14 cellular contexts compared by ENCODE assay signal in genomic region chr3:143850877-143851276, GRCh38. TPM values are rescaled to one million over a fixed set of nuclear protein-coding genes. Genes with fewer than 3 reads are reported as not detected.
DNase-seq lines count a peak whose midpoint lies in the region; ATAC-seq lines count a peak whose summit lies in the region.
"Had no signal": no experiment of that assay in that cellular context is flagged by ENCODE, and none has a peak within 500 bp of the region (broad histone marks: within the 10 kb centered on the region; RNA-seq: fewer than 3 reads in every experiment).

No MANE protein-coding gene starts in this region.

- DNase-seq in RPMI7951 (ENCODE audit: low read depth) (peak; percentile 1), iris pigment epithelial cell (ENCODE audit: low read depth) (peak; percentile 47), G401 (ENCODE audit: low spot score) (no peak), NCI-H2196 treated with DMSO at 0.1 percent for 48 hours (lab: John Stamatoyannopoulos, UW; ENCODE audit: unreplicated experiment) (no peak)
- no peak for DNase-seq in activated effector memory CD4-positive, alpha-beta T cell treated with anti-CD3 and anti-CD28 coated beads, Interleukin-2, amount 50 U/mL, for 16 hours
- DNase-seq: activated CD4-positive, alpha-beta T cell treated with anti-CD3 and anti-CD28 coated beads, Interleukin-2, amount 50 U/mL, for 48 hours; amniotic stem cell; colonic mucosa; NCI-H2107; stomach had no signal

- ATAC-seq in GM18502 (IDR thresholded peaks at IDR 0.05; ENCODE audit: poor library complexity, unreplicated experiment) (peak; percentile 30), HG02642 (IDR thresholded peaks at IDR 0.05; ENCODE audit: poor library complexity, unreplicated experiment) (peak; percentile 32), HG03196 (IDR thresholded peaks at IDR 0.05; ENCODE audit: unreplicated experiment) (no peak)
- ATAC-seq: Panc1 had no signal

- in situ Hi-C loops in G401 (cut with HindIII; ENCODE audit: low sequenced_read_pairs) = no loop called here

RNA-seq across cellular contexts. Expression of gene SLC9A9, which starts 2.6 kb away (rescaled TPM):
- 0.84 and 3.6 TPM in 2 replicates for total RNA-seq in RPMI7951 (2014; rRNA removed; shearing (Covaris generic))
- not detected in 2 replicates for total RNA-seq in G401 (2014; rRNA removed; shearing (Covaris generic))

Comparison
In these comparisons a context has a peak if more than half of its experiments do, and no peak if none do; other contexts are left out.
1. DNase-seq: peak in RPMI7951 (single experiment) and iris pigment epithelial cell (single experiment); none in activated effector memory CD4-positive, alpha-beta T cell treated with anti-CD3 and anti-CD28 coated beads, Interleukin-2, amount 50 U/mL, for 16 hours (single experiment), G401 (single experiment) and NCI-H2196 treated with DMSO at 0.1 percent for 48 hours (single experiment).